ENCODE assay signal across 25 cellular contexts in the genomic region with DNA sequence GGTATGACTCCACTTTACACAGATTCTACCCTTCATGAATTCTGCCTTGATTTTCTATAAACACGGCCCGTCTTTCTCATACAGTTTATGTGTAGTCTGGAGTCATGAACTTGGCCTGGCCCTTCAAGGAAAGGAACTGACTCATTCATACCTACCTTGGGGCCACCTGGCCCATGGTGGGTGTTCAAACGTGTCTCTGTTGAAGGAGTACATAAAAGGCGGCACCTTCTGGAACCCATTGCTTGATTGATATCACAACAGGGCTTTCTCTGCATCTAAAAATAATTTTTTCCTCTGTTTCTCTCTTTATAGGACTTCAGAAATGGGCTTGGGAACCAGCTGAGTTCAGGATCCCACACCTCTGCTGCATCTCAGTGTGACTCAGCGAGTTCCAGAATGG.
"Had no signal": no experiment of that assay in that cellular context is flagged by ENCODE, and none has a peak within 500 bp of the region (broad histone marks: within the 10 kb centered on the region; RNA-seq: fewer than 3 reads in every experiment).

No MANE protein-coding gene starts in this region.

- H3K4me2 ChIP-seq: neural progenitor cell had no signal

- FAIRE-seq: colon, frontal cortex, kidney had no signal

- H3K4me1 ChIP-seq: esophagus muscularis mucosa, psoas muscle, sigmoid colon, stomach, thyroid gland, vagina had no signal

- H3K27ac ChIP-seq: dorsolateral prefrontal cortex, esophagus muscularis mucosa, psoas muscle, sigmoid colon, stomach, thyroid gland, vagina had no signal

- DNase-seq: dorsolateral prefrontal cortex; effector CD4-positive, alpha-beta T cell; head of caudate nucleus; kidney; mesenchymal stem cell; mucosa of descending colon; naive B cell; psoas muscle; right cardiac atrium; sigmoid colon; stimulated activated CD4-positive, alpha-beta T cell treated with anti-CD3 and anti-CD28 coated beads, Interleukin-2, amount 100 ng/mL, for 24 hours; stimulated activated CD4-positive, alpha-beta T cell treated with anti-CD3 and anti-CD28 coated beads, Interleukin-4, amount 100 ng/mL, for 24 hours; stimulated activated naive CD4-positive, alpha-beta T cell treated with Interleukin-2 at 50 U/mL for 16 hours; stomach; thyroid gland; trophoblast cell had no signal

- H3K4me3 ChIP-seq: dorsolateral prefrontal cortex, esophagus muscularis mucosa, lung, mucosa of descending colon, neural progenitor cell, psoas muscle, sigmoid colon, stomach, thyroid gland, vagina had no signal

- H2AFZ ChIP-seq: neural progenitor cell had no signal

- H3K36me3 ChIP-seq: neural progenitor cell, thyroid gland had no signal

- ATAC-seq: left lobe of liver; mucosa of descending colon; natural killer cell treated with Interleukin-12 subunit alpha and Interleukin-12 subunit beta and Interleukin-15 and Interleukin-18, amount 100 ng/mL, for 72 hours; psoas muscle; right cardiac atrium; stimulated activated effector memory CD8-positive, alpha-beta T cell treated with anti-CD3 and anti-CD28 coated beads, Interleukin-12 subunit alpha, Interleukin-12 subunit beta, amount 100 ng/mL, for 72 hours had no signal

- H3K9me3 ChIP-seq: mucosa of descending colon, psoas muscle, sigmoid colon, stomach, thyroid gland, vagina had no signal

- H3K9ac ChIP-seq: neural progenitor cell had no signal

- H3K27me3 ChIP-seq: dorsolateral prefrontal cortex, esophagus muscularis mucosa, neural progenitor cell, sigmoid colon, stomach, thyroid gland, vagina had no signal
